In genomic region chr14:24309538-24310386, GRCh38 we compare ENCODE assay signal across 8 cellular contexts. TPM values are rescaled to one million over a fixed set of nuclear protein-coding genes. Genes with fewer than 3 reads are reported as not detected.
DNase-seq lines count a peak whose midpoint lies in the region; ATAC-seq and TF ChIP-seq lines count a peak whose summit lies in the region.

Gene LTB4R2, plus strand, starts transcription at chr14:24310140. Its CDS starts 525 bp downstream, at chr14:24310665.

- H3K4me1 Mint-ChIP-seq in progenitor cell of endocrine pancreas (ENCODE audit: low read depth) = peaks cover 15% of the 10 kb centered on the region

- no peak within 1 kb of the TSS for H4K8ac ChIP-seq in mesendoderm (ENCODE audit: low read depth, low read length)

- peaks cover 2% of the 10 kb centered on the region for H3K79me1 ChIP-seq in mesendoderm (ENCODE audit: low read length)

- no peak within 1 kb of the TSS for H4K5ac ChIP-seq in mesendoderm (ENCODE audit: low read length)

- H3K4me3 ChIP-seq in GM06990 (replicated peaks; ENCODE audit: low read depth, low read length) (peak within 1 kb of the TSS; percentile 63), RWPE2 (ENCODE audit: severe bottlenecking) (no peak within 1 kb of the TSS), mesendoderm (ENCODE audit: low read length) (no peak within 1 kb of the TSS)

- DNase-seq in GM06990 (ENCODE audit: extremely low read depth, insufficient read length) (no peak), RWPE2 (ENCODE audit: low spot score) (no peak), progenitor cell of endocrine pancreas (ENCODE audit: low spot score, unreplicated experiment) (no peak), EL (no peak), HK-2 (ENCODE audit: unreplicated experiment) (no peak), mesendoderm (no peak)

- ATAC-seq in RWPE2 (ENCODE audit: low read depth) = peak; percentile 85
- peak; percentile 63 for ATAC-seq in esophagus mucosa
- ATAC-seq in HG03439 (IDR thresholded peaks at IDR 0.05; ENCODE audit: unreplicated experiment) = no peak

- no peaks in the 10 kb centered on the region for H3K79me2 ChIP-seq in mesendoderm (ENCODE audit: control insufficient read depth, insufficient read depth, low read length)

- H2BK15ac ChIP-seq in mesendoderm (replicated peaks; ENCODE audit: low read depth) = no peak within 1 kb of the TSS

- H3K18ac ChIP-seq in mesendoderm (ENCODE audit: low read length) = no peak within 1 kb of the TSS

- no peaks in the 10 kb centered on the region for H3K27me3 Mint-ChIP-seq in progenitor cell of endocrine pancreas

- no peak within 1 kb of the TSS for H3K9ac ChIP-seq in mesendoderm (ENCODE audit: low read length)

- no peak within 1 kb of the TSS for H2AK5ac ChIP-seq in mesendoderm (ENCODE audit: low read length)

- H3K23ac ChIP-seq in mesendoderm (ENCODE audit: low read length) = no peak within 1 kb of the TSS

- H3K56ac ChIP-seq in mesendoderm (ENCODE audit: low read length) = no peak within 1 kb of the TSS

- no peak within 1 kb of the TSS for H3K27ac Mint-ChIP-seq in progenitor cell of endocrine pancreas

- no peaks in the 10 kb centered on the region for H3K9me3 ChIP-seq in RWPE2 (ENCODE audit: severe bottlenecking)

- TF ChIP-seq CTCF in GM06990 (IDR thresholded peaks at IDR 0.05; ENCODE audit: insufficient read depth, low read length, poor library complexity, severe bottlenecking) = no peak
- no peak for TF ChIP-seq CTCF in RWPE2 (IDR thresholded peaks at IDR 0.05; ENCODE audit: poor library complexity, severe bottlenecking)
- TF ChIP-seq CTCF in progenitor cell of endocrine pancreas (IDR thresholded peaks at IDR 0.05; ENCODE audit: unreplicated experiment) = no peak

- no peak within 1 kb of the TSS for H3K4me2 ChIP-seq in mesendoderm (ENCODE audit: low read length)

- H2BK120ac ChIP-seq in mesendoderm (ENCODE audit: low read depth, low read length) = no peak within 1 kb of the TSS

- no peaks in the 10 kb centered on the region for H3K9me3 Mint-ChIP-seq in progenitor cell of endocrine pancreas (ENCODE audit: low read depth)

- H3K4me1 ChIP-seq in RWPE2 (ENCODE audit: insufficient read depth, poor library complexity, severe bottlenecking) (peaks cover 23% of the 10 kb centered on the region), mesendoderm (ENCODE audit: control insufficient read depth, low read depth, low read length) (no peaks in the 10 kb centered on the region)

- H3K36me3 ChIP-seq in GM06990 (ENCODE audit: control insufficient read depth, insufficient read depth, low read length) = peaks cover 20% of the 10 kb centered on the region
- peaks cover 23% of the 10 kb centered on the region for H3K36me3 ChIP-seq in RWPE2 (ENCODE audit: low read depth)
- peaks cover 3% of the 10 kb centered on the region for H3K36me3 ChIP-seq in mesendoderm (ENCODE audit: control insufficient read depth, insufficient read depth, low read length)

- no peak within 1 kb of the TSS for H2BK5ac ChIP-seq in mesendoderm (ENCODE audit: low read length)

- H3K4ac ChIP-seq in mesendoderm (ENCODE audit: low read depth, low read length) = no peak within 1 kb of the TSS

- H3K4me3 Mint-ChIP-seq in progenitor cell of endocrine pancreas (ENCODE audit: low read depth) = no peak within 1 kb of the TSS

- H3K27ac ChIP-seq in RWPE2 (ENCODE audit: poor library complexity, severe bottlenecking) = peak within 1 kb of the TSS; percentile 76
- no peak within 1 kb of the TSS for H3K27ac ChIP-seq in mesendoderm (ENCODE audit: low read depth, low read length)

- H3K27me3 ChIP-seq in GM06990 (replicated peaks; ENCODE audit: control insufficient read depth, insufficient read depth, low read length) (no peaks in the 10 kb centered on the region), RWPE2 (ENCODE audit: insufficient read depth, poor library complexity, severe bottlenecking) (no peaks in the 10 kb centered on the region), mesendoderm (ENCODE audit: insufficient read depth, low read length, poor library complexity) (no peaks in the 10 kb centered on the region)

- H3K36me3 Mint-ChIP-seq in progenitor cell of endocrine pancreas (ENCODE audit: insufficient read depth) = peaks cover 6% of the 10 kb centered on the region

- WGBS in mesendoderm (ENCODE audit: extremely low coverage, insufficient coverage, low lambda C conversion rate) = no CpG with 5 or more reads among the region's 6 CpGs

RNA-seq across cellular contexts. Expression of gene LTB4R2, which starts in this region (rescaled TPM):
- total RNA-seq in esophagus mucosa (82.9 TPM), progenitor cell of endocrine pancreas (11.0 and 11.3 TPM in 2 replicates)
- polyA plus RNA-seq in mesendoderm (2013, experiment 1 of 2) = 3.4 TPM
- 3.2 TPM for polyA plus RNA-seq in mesendoderm (2013, experiment 2 of 2)
